1 cellular context compared by ENCODE assay signal in genomic region chr7:154302380-154302779, GRCh38.
A peak's percentile ranks its signal among the peaks of the same experiment; 100 is the strongest.
TF ChIP-seq lines count a peak whose summit lies in the region.

No MANE protein-coding gene starts in this region.

TF ChIP-seq in HepG2, 621 proteins besides CTCF, POLR2A, EP300 and RAD21 (continued from another document and continues in another):
- TF ChIP-seq ZNF782 (CRISPR knock-in tag; IDR thresholded peaks at IDR 0.05; ENCODE audit: borderline replicate concordance) (no peak), SKIL (CRISPR knock-in tag; IDR thresholded peaks at IDR 0.05; ENCODE audit: borderline replicate concordance) (no peak), PTBP1 (IDR thresholded peaks at IDR 0.05; ENCODE audit: low read depth, low read length, poor library complexity, severe bottlenecking) (no peak), KDM6A (CRISPR knock-in tag; IDR thresholded peaks at IDR 0.05; ENCODE audit: low read depth) (no peak), ZNF253 (CRISPR knock-in tag; IDR thresholded peaks at IDR 0.05; ENCODE audit: borderline replicate concordance) (no peak), TCF12 (IDR thresholded peaks at IDR 0.05) (no peak), TCF12 (CRISPR knock-in tag; IDR thresholded peaks at IDR 0.05) (no peak), HNF1B (CRISPR knock-in tag; IDR thresholded peaks at IDR 0.05) (0 out of 2 replicates have a peak, but pooled peaks have one; percentile 18), NFRKB (IDR thresholded peaks at IDR 0.05) (no peak), SRSF9 (IDR thresholded peaks at IDR 0.05; ENCODE audit: borderline replicate concordance, insufficient read depth, low read depth, low read length, poor library complexity, severe bottlenecking) (no peak), MYC (CRISPR knock-in tag; IDR thresholded peaks at IDR 0.05; ENCODE audit: borderline replicate concordance) (no peak), HDAC1 (CRISPR knock-in tag; IDR thresholded peaks at IDR 0.05) (peak; percentile 32; the same call in 1 of the 2 replicates), HMG20B (CRISPR knock-in tag; conservative IDR thresholded peaks at IDR 0.05) (peak; percentile 86), E2F5 (CRISPR knock-in tag; conservative IDR thresholded peaks at IDR 0.05) (no peak), CCAR2 (optimal IDR thresholded peaks at IDR 0.05; ENCODE audit: low read depth, low read length) (no peak), ZNF766 (CRISPR knock-in tag; IDR thresholded peaks at IDR 0.05; ENCODE audit: borderline replicate concordance) (no peak), RFX3 (CRISPR knock-in tag; IDR thresholded peaks at IDR 0.05) (no peak), TSC22D2 (CRISPR knock-in tag; IDR thresholded peaks at IDR 0.05; ENCODE audit: borderline replicate concordance) (no peak), ZNF557 (CRISPR knock-in tag; IDR thresholded peaks at IDR 0.05) (no peak), PITX1 (CRISPR knock-in tag; IDR thresholded peaks at IDR 0.05) (peak; percentile 37; the same call in 1 of the 2 replicates), HINFP (CRISPR knock-in tag; IDR thresholded peaks at IDR 0.05; ENCODE audit: low read depth) (no peak), CSRNP1 (CRISPR knock-in tag; IDR thresholded peaks at IDR 0.05) (no peak), SIN3A (IDR thresholded peaks at IDR 0.05; ENCODE audit: borderline replicate concordance, low read depth, low read length) (no peak), CHD2 (IDR thresholded peaks at IDR 0.05; ENCODE audit: low read depth, low read length) (no peak), GZF1 (CRISPR knock-in tag; IDR thresholded peaks at IDR 0.05) (no peak), RELA (CRISPR knock-in tag; IDR thresholded peaks at IDR 0.05) (no peak), ZNF101 (CRISPR knock-in tag; IDR thresholded peaks at IDR 0.05; ENCODE audit: borderline replicate concordance, low read depth) (no peak), SRSF4 (IDR thresholded peaks at IDR 0.05; ENCODE audit: low read depth, low read length, poor library complexity, severe bottlenecking) (no peak), U2AF1 (optimal IDR thresholded peaks at IDR 0.05; ENCODE audit: low read depth, low read length) (no peak), ZNF468 (CRISPR knock-in tag; IDR thresholded peaks at IDR 0.05) (no peak), REL (CRISPR knock-in tag; conservative IDR thresholded peaks at IDR 0.05) (no peak)
- TF ChIP-seq, protein P1, sequence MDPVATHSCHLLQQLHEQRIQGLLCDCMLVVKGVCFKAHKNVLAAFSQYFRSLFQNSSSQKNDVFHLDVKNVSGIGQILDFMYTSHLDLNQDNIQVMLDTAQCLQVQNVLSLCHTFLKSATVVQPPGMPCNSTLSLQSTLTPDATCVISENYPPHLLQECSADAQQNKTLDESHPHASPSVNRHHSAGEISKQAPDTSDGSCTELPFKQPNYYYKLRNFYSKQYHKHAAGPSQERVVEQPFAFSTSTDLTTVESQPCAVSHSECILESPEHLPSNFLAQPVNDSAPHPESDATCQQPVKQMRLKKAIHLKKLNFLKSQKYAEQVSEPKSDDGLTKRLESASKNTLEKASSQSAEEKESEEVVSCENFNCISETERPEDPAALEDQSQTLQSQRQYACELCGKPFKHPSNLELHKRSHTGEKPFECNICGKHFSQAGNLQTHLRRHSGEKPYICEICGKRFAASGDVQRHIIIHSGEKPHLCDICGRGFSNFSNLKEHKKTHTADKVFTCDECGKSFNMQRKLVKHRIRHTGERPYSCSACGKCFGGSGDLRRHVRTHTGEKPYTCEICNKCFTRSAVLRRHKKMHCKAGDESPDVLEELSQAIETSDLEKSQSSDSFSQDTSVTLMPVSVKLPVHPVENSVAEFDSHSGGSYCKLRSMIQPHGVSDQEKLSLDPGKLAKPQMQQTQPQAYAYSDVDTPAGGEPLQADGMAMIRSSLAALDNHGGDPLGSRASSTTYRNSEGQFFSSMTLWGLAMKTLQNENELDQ (CRISPR knock-in tag; IDR thresholded peaks at IDR 0.05; ENCODE audit: borderline replicate concordance) = no peak
- TF ChIP-seq, protein P2, sequence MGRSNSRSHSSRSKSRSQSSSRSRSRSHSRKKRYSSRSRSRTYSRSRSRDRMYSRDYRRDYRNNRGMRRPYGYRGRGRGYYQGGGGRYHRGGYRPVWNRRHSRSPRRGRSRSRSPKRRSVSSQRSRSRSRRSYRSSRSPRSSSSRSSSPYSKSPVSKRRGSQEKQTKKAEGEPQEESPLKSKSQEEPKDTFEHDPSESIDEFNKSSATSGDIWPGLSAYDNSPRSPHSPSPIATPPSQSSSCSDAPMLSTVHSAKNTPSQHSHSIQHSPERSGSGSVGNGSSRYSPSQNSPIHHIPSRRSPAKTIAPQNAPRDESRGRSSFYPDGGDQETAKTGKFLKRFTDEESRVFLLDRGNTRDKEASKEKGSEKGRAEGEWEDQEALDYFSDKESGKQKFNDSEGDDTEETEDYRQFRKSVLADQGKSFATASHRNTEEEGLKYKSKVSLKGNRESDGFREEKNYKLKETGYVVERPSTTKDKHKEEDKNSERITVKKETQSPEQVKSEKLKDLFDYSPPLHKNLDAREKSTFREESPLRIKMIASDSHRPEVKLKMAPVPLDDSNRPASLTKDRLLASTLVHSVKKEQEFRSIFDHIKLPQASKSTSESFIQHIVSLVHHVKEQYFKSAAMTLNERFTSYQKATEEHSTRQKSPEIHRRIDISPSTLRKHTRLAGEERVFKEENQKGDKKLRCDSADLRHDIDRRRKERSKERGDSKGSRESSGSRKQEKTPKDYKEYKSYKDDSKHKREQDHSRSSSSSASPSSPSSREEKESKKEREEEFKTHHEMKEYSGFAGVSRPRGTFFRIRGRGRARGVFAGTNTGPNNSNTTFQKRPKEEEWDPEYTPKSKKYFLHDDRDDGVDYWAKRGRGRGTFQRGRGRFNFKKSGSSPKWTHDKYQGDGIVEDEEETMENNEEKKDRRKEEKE (IDR thresholded peaks at IDR 0.05) = no peak
- TF ChIP-seq, protein P3, sequence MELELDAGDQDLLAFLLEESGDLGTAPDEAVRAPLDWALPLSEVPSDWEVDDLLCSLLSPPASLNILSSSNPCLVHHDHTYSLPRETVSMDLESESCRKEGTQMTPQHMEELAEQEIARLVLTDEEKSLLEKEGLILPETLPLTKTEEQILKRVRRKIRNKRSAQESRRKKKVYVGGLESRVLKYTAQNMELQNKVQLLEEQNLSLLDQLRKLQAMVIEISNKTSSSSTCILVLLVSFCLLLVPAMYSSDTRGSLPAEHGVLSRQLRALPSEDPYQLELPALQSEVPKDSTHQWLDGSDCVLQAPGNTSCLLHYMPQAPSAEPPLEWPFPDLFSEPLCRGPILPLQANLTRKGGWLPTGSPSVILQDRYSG (CRISPR knock-in tag; IDR thresholded peaks at IDR 0.05) = no peak
- TF ChIP-seq, protein P4, sequence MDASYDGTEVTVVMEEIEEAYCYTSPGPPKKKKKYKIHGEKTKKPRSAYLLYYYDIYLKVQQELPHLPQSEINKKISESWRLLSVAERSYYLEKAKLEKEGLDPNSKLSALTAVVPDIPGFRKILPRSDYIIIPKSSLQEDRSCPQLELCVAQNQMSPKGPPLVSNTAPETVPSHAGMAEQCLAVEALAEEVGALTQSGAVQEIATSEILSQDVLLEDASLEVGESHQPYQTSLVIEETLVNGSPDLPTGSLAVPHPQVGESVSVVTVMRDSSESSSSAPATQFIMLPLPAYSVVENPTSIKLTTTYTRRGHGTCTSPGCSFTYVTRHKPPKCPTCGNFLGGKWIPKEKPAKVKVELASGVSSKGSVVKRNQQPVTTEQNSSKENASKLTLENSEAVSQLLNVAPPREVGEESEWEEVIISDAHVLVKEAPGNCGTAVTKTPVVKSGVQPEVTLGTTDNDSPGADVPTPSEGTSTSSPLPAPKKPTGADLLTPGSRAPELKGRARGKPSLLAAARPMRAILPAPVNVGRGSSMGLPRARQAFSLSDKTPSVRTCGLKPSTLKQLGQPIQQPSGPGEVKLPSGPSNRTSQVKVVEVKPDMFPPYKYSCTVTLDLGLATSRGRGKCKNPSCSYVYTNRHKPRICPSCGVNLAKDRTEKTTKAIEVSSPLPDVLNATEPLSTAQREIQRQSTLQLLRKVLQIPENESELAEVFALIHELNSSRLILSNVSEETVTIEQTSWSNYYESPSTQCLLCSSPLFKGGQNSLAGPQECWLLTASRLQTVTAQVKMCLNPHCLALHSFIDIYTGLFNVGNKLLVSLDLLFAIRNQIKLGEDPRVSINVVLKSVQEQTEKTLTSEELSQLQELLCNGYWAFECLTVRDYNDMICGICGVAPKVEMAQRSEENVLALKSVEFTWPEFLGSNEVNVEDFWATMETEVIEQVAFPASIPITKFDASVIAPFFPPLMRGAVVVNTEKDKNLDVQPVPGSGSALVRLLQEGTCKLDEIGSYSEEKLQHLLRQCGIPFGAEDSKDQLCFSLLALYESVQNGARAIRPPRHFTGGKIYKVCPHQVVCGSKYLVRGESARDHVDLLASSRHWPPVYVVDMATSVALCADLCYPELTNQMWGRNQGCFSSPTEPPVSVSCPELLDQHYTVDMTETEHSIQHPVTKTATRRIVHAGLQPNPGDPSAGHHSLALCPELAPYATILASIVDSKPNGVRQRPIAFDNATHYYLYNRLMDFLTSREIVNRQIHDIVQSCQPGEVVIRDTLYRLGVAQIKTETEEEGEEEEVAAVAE (CRISPR knock-in tag; IDR thresholded peaks at IDR 0.05; ENCODE audit: borderline replicate concordance) = no peak
